Comparison of ENCODE assay signal across 8 cellular contexts in the genomic region with DNA sequence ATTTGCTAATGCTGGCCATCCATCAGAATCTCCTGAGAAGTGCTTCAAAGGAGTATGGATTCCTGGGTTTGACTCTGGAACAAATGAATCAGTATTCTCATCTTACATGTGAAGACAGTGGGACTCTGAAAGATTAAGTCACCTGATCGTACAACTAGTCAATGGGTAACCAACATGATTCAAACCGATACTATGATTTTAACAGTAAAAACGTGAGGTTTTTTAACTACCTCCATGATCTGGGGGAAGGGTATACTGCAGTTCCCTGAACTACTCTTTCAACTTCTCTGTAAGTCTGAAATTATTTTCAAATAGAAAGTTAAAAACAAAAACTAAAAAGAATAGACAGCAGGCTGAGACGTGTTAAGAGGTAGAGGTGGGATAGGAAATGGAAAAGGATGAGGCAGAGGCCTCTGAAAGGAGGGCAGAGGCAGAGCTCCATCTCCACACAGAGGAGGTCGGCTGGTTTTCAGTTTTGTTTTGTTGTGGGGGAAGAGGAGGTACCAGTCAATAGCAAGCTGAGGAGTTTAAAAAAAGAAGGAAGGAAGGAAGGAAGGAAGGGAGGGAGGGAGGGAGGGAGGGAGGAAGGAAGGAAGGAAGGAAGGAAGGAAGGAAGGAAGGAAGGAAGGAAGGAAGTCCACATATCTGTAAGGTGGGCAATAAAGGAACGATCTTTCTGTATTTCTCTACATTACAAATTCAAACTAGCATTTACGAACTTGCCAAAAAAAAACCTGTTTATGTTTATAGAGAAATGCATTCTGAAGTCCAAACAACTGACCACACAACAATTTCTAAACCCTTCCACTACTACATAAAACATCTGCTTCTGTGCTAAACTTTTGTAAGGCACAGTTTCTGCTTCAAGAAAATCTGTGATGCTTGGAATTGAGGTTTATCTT.
DNase-seq lines count a peak whose midpoint lies in the region; ATAC-seq and TF ChIP-seq lines count a peak whose summit lies in the region.

No MANE protein-coding gene starts in this region.

- H3K27ac ChIP-seq in testis = no peak overlapping the region
- H3K27ac ChIP-seq in breast epithelium = no peak overlapping the region
- no peak overlapping the region for H3K27ac ChIP-seq in WERI-Rb-1

- WGBS in testis, 2 donors = 70 to 71% methylated on average over 7 of the region's 7 CpGs

- H3K27me3 ChIP-seq in testis = no peaks in the 10 kb centered on the region
- H3K27me3 ChIP-seq in breast epithelium = no peaks in the 10 kb centered on the region
- H3K27me3 ChIP-seq in WERI-Rb-1 (ENCODE audit: insufficient read depth, low read depth, severe bottlenecking) = no peaks in the 10 kb centered on the region

- H3K36me3 ChIP-seq in testis (ENCODE audit: low read depth, missing control alignments) = no peaks in the 10 kb centered on the region
- no peaks in the 10 kb centered on the region for H3K36me3 ChIP-seq in breast epithelium
- H3K36me3 ChIP-seq in WERI-Rb-1 = peaks cover 14% of the 10 kb centered on the region

- H3K4me3 ChIP-seq in testis (no peak overlapping the region), breast epithelium (no peak overlapping the region), WERI-Rb-1 (ENCODE audit: low read depth, low read length) (no peak overlapping the region)

- TF ChIP-seq CTCF in testis (IDR thresholded peaks at IDR 0.05) = no peak
- TF ChIP-seq CTCF in breast epithelium (IDR thresholded peaks at IDR 0.05) = no peak
- TF ChIP-seq CTCF in WERI-Rb-1 (IDR thresholded peaks at IDR 0.05; ENCODE audit: low read depth, low read length) = no peak

- intact Hi-C loops in testis (cut with DNase I; ENCODE audit: low total_unique reads) (no loop called here), breast epithelium (cut with DNase I; ENCODE audit: low total_unique reads) (no loop called here)

- H3K9me3 ChIP-seq in testis (no peaks in the 10 kb centered on the region), breast epithelium (no peaks in the 10 kb centered on the region), WERI-Rb-1 (ENCODE audit: severe bottlenecking) (no peaks in the 10 kb centered on the region)

- TF ChIP-seq POLR2A in testis (IDR thresholded peaks at IDR 0.05) (no peak), breast epithelium (IDR thresholded peaks at IDR 0.05) (no peak)

- ATAC-seq in GM18909 (IDR thresholded peaks at IDR 0.05; ENCODE audit: poor library complexity, unreplicated experiment) (peak; percentile 82), HG02798 (IDR thresholded peaks at IDR 0.05; ENCODE audit: poor library complexity, unreplicated experiment) (peak; percentile 86)

- H3K4me1 ChIP-seq in testis = peaks cover 4% of the 10 kb centered on the region
- no peaks in the 10 kb centered on the region for H3K4me1 ChIP-seq in breast epithelium

- peak; percentile 31 to 51 for DNase-seq in activated CD4-positive, alpha-beta T cell treated with anti-CD3 and anti-CD28 coated beads, Interleukin-2, amount 50 U/mL, for 48 hours
- peak; percentile 25 for DNase-seq in stimulated activated CD4-positive, alpha-beta T cell treated with anti-CD3 and anti-CD28 coated beads, Interleukin-4, amount 100 ng/mL, for 1 hour
- DNase-seq in testis = no peak
- DNase-seq in breast epithelium (ENCODE audit: low spot score in 2 of 2) = no peak
- no peak for DNase-seq in WERI-Rb-1
- DNase-seq in activated CD8-positive, alpha-beta memory T cell treated with anti-CD3 and anti-CD28 coated beads for 24 hours = no peak

Comparison
In these comparisons a context has a peak if more than half of its experiments do, and no peak if none do; other contexts are left out.
1. DNase-seq: peak in activated CD4-positive, alpha-beta T cell treated with anti-CD3 and anti-CD28 coated beads, Interleukin-2, amount 50 U/mL, for 48 hours (2 of 2) and stimulated activated CD4-positive, alpha-beta T cell treated with anti-CD3 and anti-CD28 coated beads, Interleukin-4, amount 100 ng/mL, for 1 hour (single experiment); none in testis (single experiment), breast epithelium (0 of 2), WERI-Rb-1 (single experiment) and activated CD8-positive, alpha-beta memory T cell treated with anti-CD3 and anti-CD28 coated beads for 24 hours (single experiment).